9 cellular contexts compared by ENCODE assay signal in the genomic region with DNA sequence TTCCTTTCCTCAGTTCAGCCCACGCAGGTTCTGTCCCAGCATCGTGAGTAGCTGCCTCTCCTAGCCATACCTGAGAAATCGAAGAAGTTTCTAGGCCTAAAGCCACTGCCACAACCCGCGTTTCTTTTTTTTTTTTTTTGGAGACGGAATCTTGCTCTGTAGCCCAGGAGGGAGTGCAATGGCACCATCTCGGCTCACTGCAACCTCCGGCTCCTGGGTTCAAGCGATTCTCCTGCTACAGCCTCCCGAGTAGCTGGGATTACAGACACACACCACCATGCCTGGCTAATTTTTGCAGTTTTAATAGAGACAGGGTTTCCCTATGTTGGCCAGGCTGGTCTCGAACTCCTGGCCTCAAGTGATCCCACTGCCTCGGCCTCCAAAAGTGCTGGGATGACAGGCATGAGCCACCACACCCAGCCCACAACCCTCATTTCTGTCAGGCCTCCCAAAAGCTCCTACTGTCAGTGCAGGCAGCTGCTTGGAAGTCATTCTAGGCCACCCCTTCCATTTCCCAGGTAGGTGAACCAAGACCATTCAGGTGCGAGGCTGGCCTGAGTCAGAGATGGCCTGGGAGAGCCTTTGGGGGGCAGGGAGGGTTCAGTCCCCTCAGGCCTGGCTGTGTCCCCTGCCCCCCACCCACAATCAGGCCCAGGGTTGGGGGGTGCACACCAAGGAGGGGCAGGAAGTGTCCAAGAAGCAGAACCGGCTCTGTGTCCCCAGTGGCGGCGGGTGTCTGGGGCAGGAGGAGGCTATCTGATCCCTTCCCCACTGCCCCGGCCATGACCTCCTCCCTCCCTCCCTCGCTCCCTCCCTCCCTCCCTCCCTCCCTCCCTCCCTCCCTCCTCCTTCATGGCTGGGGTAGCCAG. TPM values are rescaled to one million over a fixed set of nuclear protein-coding genes. Genes with fewer than 3 reads are reported as not detected.
A peak's percentile ranks its signal among the peaks of the same experiment; 100 is the strongest.
DNase-seq lines count a peak whose midpoint lies in the region; ATAC-seq lines count a peak whose summit lies in the region.
"Had no signal": no experiment of that assay in that cellular context is flagged by ENCODE, and none has a peak within 500 bp of the region (broad histone marks: within the 10 kb centered on the region; RNA-seq: fewer than 3 reads in every experiment).

No MANE protein-coding gene starts in this region.

- peaks cover 5% of the 10 kb centered on the region for H3K36me3 Mint-ChIP-seq in activated CD4-positive, alpha-beta T cell treated with anti-CD3 and anti-CD28 coated beads, Interleukin-2, amount 10 ng/mL, durations not matched to agents 24 days and 14 days (ENCODE audit: low read depth)

- peak overlapping the region in 1 of 5 donors; percentile 71 for H3K9ac ChIP-seq in subcutaneous abdominal adipose tissue (ENCODE audit: low read length in 5 of 5)

- H3K36me3 ChIP-seq in subcutaneous abdominal adipose tissue (ENCODE audit: control insufficient read depth in 5 of 5, insufficient read depth in 5 of 5, low read length in 5 of 5) = no peaks in the 10 kb centered on the region

- H3K4me3 ChIP-seq in subcutaneous abdominal adipose tissue (ENCODE audit: low read depth in 1 of 5, low read length in 5 of 5) = peak overlapping the region; percentile 59 to 69 (median 62)

- no peak for ATAC-seq in HG03039 (IDR thresholded peaks at IDR 0.05; ENCODE audit: unreplicated experiment)
- no peak for ATAC-seq in GM19023 (IDR thresholded peaks at IDR 0.05; ENCODE audit: unreplicated experiment)

- peaks cover 2 to 45% (median 30%) of the 10 kb centered on the region in 5 donors for H3K4me1 ChIP-seq in subcutaneous abdominal adipose tissue (ENCODE audit: control insufficient read depth in 5 of 5, insufficient read depth in 5 of 5, low read length in 5 of 5)

- intact Hi-C loops in activated CD4-positive, alpha-beta T cell treated with anti-CD3 and anti-CD28 coated beads, Interleukin-2, amount 10 ng/mL, durations not matched to agents 24 days and 14 days (cut with micrococcal nuclease) = loop anchor here (5.0 kb wide), 2 partner anchors 204 to 331 kb away; partner anchors contain the start of genes COMMD7, PLAGL2 and POFUT1

- H3K9me3 ChIP-seq in subcutaneous abdominal adipose tissue (ENCODE audit: control insufficient read depth in 5 of 5, low read length in 5 of 5) = no peaks in the 10 kb centered on the region

- peaks cover 0 to 13% (median 0%) of the 10 kb centered on the region in 5 donors for H3K27me3 ChIP-seq in subcutaneous abdominal adipose tissue (ENCODE audit: control insufficient read depth in 5 of 5, insufficient read depth in 4 of 5, low read length in 5 of 5)

- no peaks in the 10 kb centered on the region for H3K27me3 Mint-ChIP-seq in activated CD4-positive, alpha-beta T cell treated with anti-CD3 and anti-CD28 coated beads, Interleukin-2, amount 10 ng/mL, durations not matched to agents 24 days and 14 days

- peaks cover 68% of the 10 kb centered on the region for H3K4me1 Mint-ChIP-seq in activated CD4-positive, alpha-beta T cell treated with anti-CD3 and anti-CD28 coated beads, Interleukin-2, amount 10 ng/mL, durations not matched to agents 24 days and 14 days

- no peaks in the 10 kb centered on the region for H3K9me3 Mint-ChIP-seq in activated CD4-positive, alpha-beta T cell treated with anti-CD3 and anti-CD28 coated beads, Interleukin-2, amount 10 ng/mL, durations not matched to agents 24 days and 14 days

- peak overlapping the region; percentile 98 for H3K27ac Mint-ChIP-seq in activated CD4-positive, alpha-beta T cell treated with anti-CD3 and anti-CD28 coated beads, Interleukin-2, amount 10 ng/mL, durations not matched to agents 24 days and 14 days

- no peak overlapping the region for H3K27ac ChIP-seq in subcutaneous abdominal adipose tissue (ENCODE audit: low read depth, low read length)

- DNase-seq in activated CD4-positive, alpha-beta T cell treated with anti-CD3 and anti-CD28 coated beads, Interleukin-2, amount 10 ng/mL, durations not matched to agents 24 days and 14 days = peak; percentile 71
- no peak for DNase-seq in activated CD4-positive, alpha-beta T cell treated with anti-CD3 and anti-CD28 coated beads, Interleukin-2, amount 50 U/mL, for 1 hour
- peak; percentile 46 to 50 for DNase-seq in activated T-cell treated with anti-CD3 and anti-CD28 coated beads, Interleukin-2, amount 50 U/mL, for 48 hours
- peak; percentile 82 for DNase-seq in left kidney (ENCODE audit: low read depth, low spot score)
- no peak for DNase-seq in stimulated activated CD4-positive, alpha-beta T cell treated with anti-CD3 and anti-CD28 coated beads, Interleukin-2, amount 100 ng/mL, for 48 hours
- DNase-seq: amniotic stem cell had no signal

- H3K4me3 Mint-ChIP-seq in activated CD4-positive, alpha-beta T cell treated with anti-CD3 and anti-CD28 coated beads, Interleukin-2, amount 10 ng/mL, durations not matched to agents 24 days and 14 days = peak overlapping the region; percentile 91

RNA-seq across cellular contexts. Expression of gene NOL4L, which starts 47.2 kb away (rescaled TPM):
- 13.0 and 18.0 TPM in 2 replicates for total RNA-seq in activated CD4-positive, alpha-beta T cell treated with anti-CD3 and anti-CD28 coated beads, Interleukin-2, amount 10 ng/mL, durations not matched to agents 24 days and 14 days

Comparison
In these comparisons a context has a peak if more than half of its experiments do, and no peak if none do; other contexts are left out.
1. DNase-seq: peak in activated CD4-positive, alpha-beta T cell treated with anti-CD3 and anti-CD28 coated beads, Interleukin-2, amount 10 ng/mL, durations not matched to agents 24 days and 14 days (single experiment), activated T-cell treated with anti-CD3 and anti-CD28 coated beads, Interleukin-2, amount 50 U/mL, for 48 hours (2 of 2) and left kidney (single experiment); none in activated CD4-positive, alpha-beta T cell treated with anti-CD3 and anti-CD28 coated beads, Interleukin-2, amount 50 U/mL, for 1 hour (single experiment) and stimulated activated CD4-positive, alpha-beta T cell treated with anti-CD3 and anti-CD28 coated beads, Interleukin-2, amount 100 ng/mL, for 48 hours (0 of 2).